Comparison of ENCODE assay signal across 12 cellular contexts in the genomic region with DNA sequence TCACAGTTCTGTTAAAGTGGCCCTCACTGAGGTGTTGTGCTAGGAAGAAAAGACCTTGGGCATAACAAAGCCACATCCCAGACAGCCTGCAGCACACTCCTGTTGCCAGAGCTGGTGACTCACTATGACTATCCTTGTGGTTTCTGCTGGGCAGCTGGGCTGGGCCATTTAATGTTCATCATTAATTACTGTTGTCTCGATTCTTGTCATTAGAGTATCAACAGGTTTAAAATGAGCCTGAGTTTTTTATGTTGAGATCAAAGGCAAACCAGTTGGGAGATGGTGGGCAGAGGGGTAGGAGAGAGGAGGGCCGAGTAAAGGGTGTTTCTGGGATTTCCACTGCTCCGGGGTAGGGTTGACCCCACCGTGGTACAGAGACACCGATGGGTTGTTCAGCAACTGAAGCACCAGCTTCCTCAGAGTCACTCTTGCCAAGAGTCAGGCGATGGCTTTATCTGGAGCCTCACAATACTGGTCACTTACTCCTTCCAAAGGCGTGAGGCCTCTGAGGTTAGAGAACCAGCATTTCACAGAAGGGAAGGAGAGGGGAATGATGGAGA.
DNase-seq lines count a peak whose midpoint lies in the region; ATAC-seq, FAIRE-seq and TF ChIP-seq lines count a peak whose summit lies in the region.
"Had no signal": no experiment of that assay in that cellular context is flagged by ENCODE, and none has a peak within 500 bp of the region (broad histone marks: within the 10 kb centered on the region; RNA-seq: fewer than 3 reads in every experiment).

No MANE protein-coding gene starts in this region.

- peak overlapping the region; percentile 42 for H3K27ac Mint-ChIP-seq in nephron progenitor cell
- H3K27ac Mint-ChIP-seq: activated CD8-positive, alpha-beta T cell treated with anti-CD3 and anti-CD28 coated beads, Interleukin-2, amount 10 ng/mL, durations not matched to agents 7 days and 5 days had no signal

- in situ Hi-C loops in gastrocnemius medialis (cut with MboI; ENCODE audit: low sequenced_read_pairs in 4 of 4): no loop called here

- no peak for TF ChIP-seq POLR2A in gastrocnemius medialis (IDR thresholded peaks at IDR 0.05)

- peaks cover 27% of the 10 kb centered on the region for H3K9me3 Mint-ChIP-seq in nephron progenitor cell

- H3K4me3 ChIP-seq in gastrocnemius medialis: no peak overlapping the region

- DNase-seq in GM03348 (ENCODE audit: low spot score): peak; percentile 83
- peak; percentile 93 for DNase-seq in RCC 7860 (ENCODE audit: low spot score)
- peak; percentile 89 for DNase-seq in epithelial cell of prostate (ENCODE audit: low read depth, low spot score)
- DNase-seq in nephron progenitor cell: no peak
- no peak for DNase-seq in gastrocnemius medialis
- no peak for DNase-seq in NAMALWA (ENCODE audit: low spot score)
- DNase-seq: activated CD8-positive, alpha-beta T cell treated with anti-CD3 and anti-CD28 coated beads, Interleukin-2, amount 10 ng/mL, durations not matched to agents 7 days and 5 days; MV-4-11; right cardiac atrium; stimulated activated naive CD4-positive, alpha-beta T cell had no signal

- no peaks in the 10 kb centered on the region for H3K4me1 ChIP-seq in gastrocnemius medialis

- ATAC-seq in HG02759 (IDR thresholded peaks at IDR 0.05; ENCODE audit: unreplicated experiment): no peak
- no peak for ATAC-seq in gastrocnemius medialis
- ATAC-seq in HG02571 (IDR thresholded peaks at IDR 0.05; ENCODE audit: unreplicated experiment): no peak
- ATAC-seq: activated CD8-positive, alpha-beta T cell treated with anti-CD3 and anti-CD28 coated beads, Interleukin-2, amount 10 ng/mL, durations not matched to agents 7 days and 5 days; right cardiac atrium had no signal

- peak; percentile 97 for FAIRE-seq in RCC 7860 (lab: Jason Lieb, UNC)

- intact Hi-C loops in gastrocnemius medialis (cut with DNase I; ENCODE audit: low total_unique reads): no loop called here

- H3K4me1 Mint-ChIP-seq in nephron progenitor cell: peaks cover 5% of the 10 kb centered on the region

- H3K4me3 Mint-ChIP-seq in nephron progenitor cell: no peak overlapping the region
- H3K4me3 Mint-ChIP-seq: activated CD8-positive, alpha-beta T cell treated with anti-CD3 and anti-CD28 coated beads, Interleukin-2, amount 10 ng/mL, durations not matched to agents 7 days and 5 days had no signal

- H3K36me3 Mint-ChIP-seq in nephron progenitor cell (ENCODE audit: low read depth): peaks cover 10% of the 10 kb centered on the region

- no peaks in the 10 kb centered on the region for H3K36me3 ChIP-seq in gastrocnemius medialis

- peaks cover 14% of the 10 kb centered on the region for H3K27me3 Mint-ChIP-seq in nephron progenitor cell (ENCODE audit: low read depth, poor library complexity)

- TF ChIP-seq CTCF in nephron progenitor cell (IDR thresholded peaks at IDR 0.05) (no peak), gastrocnemius medialis (IDR thresholded peaks at IDR 0.05 in 4 of 5, conservative IDR thresholded peaks at IDR 0.05 in 1 of 5) (no peak)

- H3K9me3 ChIP-seq in gastrocnemius medialis: no peaks in the 10 kb centered on the region

- no peaks in the 10 kb centered on the region for H3K27me3 ChIP-seq in gastrocnemius medialis

- H3K27ac ChIP-seq in epithelial cell of prostate (peak overlapping the region; percentile 61), gastrocnemius medialis (no peak overlapping the region)

Comparison
In these comparisons a context has a peak if more than half of its experiments do, and no peak if none do; other contexts are left out.
1. DNase-seq: peak in GM03348 (single experiment), RCC 7860 (single experiment) and epithelial cell of prostate (single experiment); none in nephron progenitor cell (single experiment), gastrocnemius medialis (0 of 2) and NAMALWA (single experiment).